1 cellular context compared by ENCODE assay signal in the genomic region with DNA sequence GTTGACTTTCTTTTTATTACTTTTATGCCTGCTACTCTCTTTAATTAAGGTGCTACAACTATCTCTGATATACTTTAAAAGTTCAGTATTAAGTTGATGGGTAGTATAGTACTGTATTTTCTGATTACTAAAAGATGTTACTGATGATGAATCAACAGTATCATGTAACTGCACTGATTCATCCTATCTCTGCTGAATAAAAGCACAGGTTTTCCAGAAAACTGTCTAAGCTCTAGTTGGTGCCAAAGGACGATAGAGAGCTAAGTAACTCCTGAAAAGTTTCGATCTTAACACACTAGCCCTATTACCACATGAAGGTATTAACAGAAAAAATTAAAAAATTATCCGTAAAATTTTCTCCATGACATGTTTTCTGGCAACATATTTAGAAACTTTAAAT.
TF ChIP-seq lines count a peak whose summit lies in the region.

No MANE protein-coding gene starts in this region.

TF ChIP-seq in GM12878, 131 proteins besides CTCF, POLR2A, EP300 and RAD21 (continued from another document):
- TF ChIP-seq, protein P1, sequence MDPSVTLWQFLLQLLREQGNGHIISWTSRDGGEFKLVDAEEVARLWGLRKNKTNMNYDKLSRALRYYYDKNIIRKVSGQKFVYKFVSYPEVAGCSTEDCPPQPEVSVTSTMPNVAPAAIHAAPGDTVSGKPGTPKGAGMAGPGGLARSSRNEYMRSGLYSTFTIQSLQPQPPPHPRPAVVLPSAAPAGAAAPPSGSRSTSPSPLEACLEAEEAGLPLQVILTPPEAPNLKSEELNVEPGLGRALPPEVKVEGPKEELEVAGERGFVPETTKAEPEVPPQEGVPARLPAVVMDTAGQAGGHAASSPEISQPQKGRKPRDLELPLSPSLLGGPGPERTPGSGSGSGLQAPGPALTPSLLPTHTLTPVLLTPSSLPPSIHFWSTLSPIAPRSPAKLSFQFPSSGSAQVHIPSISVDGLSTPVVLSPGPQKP (IDR thresholded peaks at IDR 0.05; ENCODE audit: low read depth, low read length), result no peak
- TF ChIP-seq ZZZ3 (IDR thresholded peaks at IDR 0.05; ENCODE audit: control insufficient read depth, insufficient read length, low read depth) (no peak), POLR2AphosphoS5 (IDR thresholded peaks at IDR 0.05; ENCODE audit: low read length) (no peak), SMAD5 (IDR thresholded peaks at IDR 0.05; ENCODE audit: low read depth) (no peak), IKZF1 (conservative IDR thresholded peaks at IDR 0.05) (no peak), ZNF274 (IDR thresholded peaks at IDR 0.05; ENCODE audit: insufficient read depth, insufficient read length) (no peak), RFX5 (IDR thresholded peaks at IDR 0.05; ENCODE audit: low read depth, low read length) (no peak), CBX5 (IDR thresholded peaks at IDR 0.05; ENCODE audit: low read depth) (no peak), RBBP5 (conservative IDR thresholded peaks at IDR 0.05) (no peak), CREB1 (IDR thresholded peaks at IDR 0.05; ENCODE audit: low read depth) (no peak)
- TF ChIP-seq, protein P2, sequence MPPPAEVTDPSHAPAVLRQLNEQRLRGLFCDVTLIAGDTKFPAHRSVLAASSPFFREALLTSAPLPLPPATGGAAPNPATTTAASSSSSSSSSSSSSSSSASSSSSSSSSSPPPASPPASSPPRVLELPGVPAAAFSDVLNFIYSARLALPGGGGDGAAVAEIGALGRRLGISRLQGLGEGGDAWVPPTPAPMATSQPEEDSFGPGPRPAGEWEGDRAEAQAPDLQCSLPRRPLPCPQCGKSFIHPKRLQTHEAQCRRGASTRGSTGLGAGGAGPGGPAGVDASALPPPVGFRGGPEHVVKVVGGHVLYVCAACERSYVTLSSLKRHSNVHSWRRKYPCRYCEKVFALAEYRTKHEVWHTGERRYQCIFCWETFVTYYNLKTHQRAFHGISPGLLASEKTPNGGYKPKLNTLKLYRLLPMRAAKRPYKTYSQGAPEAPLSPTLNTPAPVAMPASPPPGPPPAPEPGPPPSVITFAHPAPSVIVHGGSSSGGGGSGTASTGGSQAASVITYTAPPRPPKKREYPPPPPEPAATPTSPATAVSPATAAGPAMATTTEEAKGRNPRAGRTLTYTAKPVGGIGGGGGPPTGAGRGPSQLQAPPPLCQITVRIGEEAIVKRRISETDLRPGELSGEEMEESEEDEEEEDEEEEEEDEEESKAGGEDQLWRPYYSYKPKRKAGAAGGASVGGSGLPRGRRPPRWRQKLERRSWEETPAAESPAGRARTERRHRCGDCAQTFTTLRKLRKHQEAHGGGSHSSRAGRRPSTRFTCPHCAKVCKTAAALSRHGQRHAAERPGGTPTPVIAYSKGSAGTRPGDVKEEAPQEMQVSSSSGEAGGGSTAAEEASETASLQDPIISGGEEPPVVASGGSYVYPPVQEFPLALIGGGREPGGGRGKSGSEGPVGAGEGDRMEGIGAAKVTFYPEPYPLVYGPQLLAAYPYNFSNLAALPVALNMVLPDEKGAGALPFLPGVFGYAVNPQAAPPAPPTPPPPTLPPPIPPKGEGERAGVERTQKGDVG (CRISPR knock-in tag; IDR thresholded peaks at IDR 0.05), result no peak
- TF ChIP-seq, protein P3, sequence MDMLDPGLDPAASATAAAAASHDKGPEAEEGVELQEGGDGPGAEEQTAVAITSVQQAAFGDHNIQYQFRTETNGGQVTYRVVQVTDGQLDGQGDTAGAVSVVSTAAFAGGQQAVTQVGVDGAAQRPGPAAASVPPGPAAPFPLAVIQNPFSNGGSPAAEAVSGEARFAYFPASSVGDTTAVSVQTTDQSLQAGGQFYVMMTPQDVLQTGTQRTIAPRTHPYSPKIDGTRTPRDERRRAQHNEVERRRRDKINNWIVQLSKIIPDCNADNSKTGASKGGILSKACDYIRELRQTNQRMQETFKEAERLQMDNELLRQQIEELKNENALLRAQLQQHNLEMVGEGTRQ (IDR thresholded peaks at IDR 0.05; ENCODE audit: borderline replicate concordance, low read depth, low read length), result no peak
- TF ChIP-seq, protein P4, sequence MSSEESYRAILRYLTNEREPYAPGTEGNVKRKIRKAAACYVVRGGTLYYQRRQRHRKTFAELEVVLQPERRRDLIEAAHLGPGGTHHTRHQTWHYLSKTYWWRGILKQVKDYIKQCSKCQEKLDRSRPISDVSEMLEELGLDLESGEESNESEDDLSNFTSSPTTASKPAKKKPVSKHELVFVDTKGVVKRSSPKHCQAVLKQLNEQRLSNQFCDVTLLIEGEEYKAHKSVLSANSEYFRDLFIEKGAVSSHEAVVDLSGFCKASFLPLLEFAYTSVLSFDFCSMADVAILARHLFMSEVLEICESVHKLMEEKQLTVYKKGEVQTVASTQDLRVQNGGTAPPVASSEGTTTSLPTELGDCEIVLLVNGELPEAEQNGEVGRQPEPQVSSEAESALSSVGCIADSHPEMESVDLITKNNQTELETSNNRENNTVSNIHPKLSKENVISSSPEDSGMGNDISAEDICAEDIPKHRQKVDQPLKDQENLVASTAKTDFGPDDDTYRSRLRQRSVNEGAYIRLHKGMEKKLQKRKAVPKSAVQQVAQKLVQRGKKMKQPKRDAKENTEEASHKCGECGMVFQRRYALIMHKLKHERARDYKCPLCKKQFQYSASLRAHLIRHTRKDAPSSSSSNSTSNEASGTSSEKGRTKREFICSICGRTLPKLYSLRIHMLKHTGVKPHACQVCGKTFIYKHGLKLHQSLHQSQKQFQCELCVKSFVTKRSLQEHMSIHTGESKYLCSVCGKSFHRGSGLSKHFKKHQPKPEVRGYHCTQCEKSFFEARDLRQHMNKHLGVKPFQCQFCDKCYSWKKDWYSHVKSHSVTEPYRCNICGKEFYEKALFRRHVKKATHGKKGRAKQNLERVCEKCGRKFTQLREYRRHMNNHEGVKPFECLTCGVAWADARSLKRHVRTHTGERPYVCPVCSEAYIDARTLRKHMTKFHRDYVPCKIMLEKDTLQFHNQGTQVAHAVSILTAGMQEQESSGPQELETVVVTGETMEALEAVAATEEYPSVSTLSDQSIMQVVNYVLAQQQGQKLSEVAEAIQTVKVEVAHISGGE (CRISPR knock-in tag; IDR thresholded peaks at IDR 0.05), result no peak
- TF ChIP-seq, protein P5, sequence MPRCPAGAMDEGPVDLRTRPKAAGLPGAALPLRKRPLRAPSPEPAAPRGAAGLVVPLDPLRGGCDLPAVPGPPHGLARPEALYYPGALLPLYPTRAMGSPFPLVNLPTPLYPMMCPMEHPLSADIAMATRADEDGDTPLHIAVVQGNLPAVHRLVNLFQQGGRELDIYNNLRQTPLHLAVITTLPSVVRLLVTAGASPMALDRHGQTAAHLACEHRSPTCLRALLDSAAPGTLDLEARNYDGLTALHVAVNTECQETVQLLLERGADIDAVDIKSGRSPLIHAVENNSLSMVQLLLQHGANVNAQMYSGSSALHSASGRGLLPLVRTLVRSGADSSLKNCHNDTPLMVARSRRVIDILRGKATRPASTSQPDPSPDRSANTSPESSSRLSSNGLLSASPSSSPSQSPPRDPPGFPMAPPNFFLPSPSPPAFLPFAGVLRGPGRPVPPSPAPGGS (IDR thresholded peaks at IDR 0.05; ENCODE audit: borderline replicate concordance, insufficient read depth, low read depth, low read length, poor library complexity, severe bottlenecking), result no peak
- TF ChIP-seq, protein P6, sequence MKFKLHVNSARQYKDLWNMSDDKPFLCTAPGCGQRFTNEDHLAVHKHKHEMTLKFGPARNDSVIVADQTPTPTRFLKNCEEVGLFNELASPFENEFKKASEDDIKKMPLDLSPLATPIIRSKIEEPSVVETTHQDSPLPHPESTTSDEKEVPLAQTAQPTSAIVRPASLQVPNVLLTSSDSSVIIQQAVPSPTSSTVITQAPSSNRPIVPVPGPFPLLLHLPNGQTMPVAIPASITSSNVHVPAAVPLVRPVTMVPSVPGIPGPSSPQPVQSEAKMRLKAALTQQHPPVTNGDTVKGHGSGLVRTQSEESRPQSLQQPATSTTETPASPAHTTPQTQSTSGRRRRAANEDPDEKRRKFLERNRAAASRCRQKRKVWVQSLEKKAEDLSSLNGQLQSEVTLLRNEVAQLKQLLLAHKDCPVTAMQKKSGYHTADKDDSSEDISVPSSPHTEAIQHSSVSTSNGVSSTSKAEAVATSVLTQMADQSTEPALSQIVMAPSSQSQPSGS (IDR thresholded peaks at IDR 0.05; ENCODE audit: low read length), result no peak
